23 cellular contexts compared by ENCODE assay signal in genomic region chr22:43291381-43291780, GRCh38. TPM values are rescaled to one million over a fixed set of nuclear protein-coding genes. Genes with fewer than 3 reads are reported as not detected.
"Had no signal": no experiment of that assay in that cellular context is flagged by ENCODE, and none has a peak within 500 bp of the region (broad histone marks: within the 10 kb centered on the region; RNA-seq: fewer than 3 reads in every experiment).

No MANE protein-coding gene starts in this region.

- H3K9me3 ChIP-seq: heart left ventricle, left ventricle myocardium inferior, pancreas, right atrium auricular region, stomach, testis, thyroid gland, transverse colon, upper lobe of left lung, vagina had no signal

- H3K27ac ChIP-seq: heart left ventricle, left ventricle myocardium inferior, neural progenitor cell, pancreas, right atrium auricular region, skin epidermis, thyroid gland, vagina had no signal

- H3K9me3 Mint-ChIP-seq: immature natural killer cell; naive thymus-derived CD8-positive, alpha-beta T cell; nephron progenitor cell; neural progenitor cell; stimulated activated effector memory CD8-positive, alpha-beta T cell treated with anti-CD3 and anti-CD28 coated beads, Interleukin-12 subunit alpha, Interleukin-12 subunit beta, amount 100 ng/mL, for 72 hours had no signal

- H3K27ac Mint-ChIP-seq: naive thymus-derived CD8-positive, alpha-beta T cell; nephron progenitor cell; stimulated activated effector memory CD8-positive, alpha-beta T cell treated with anti-CD3 and anti-CD28 coated beads, Interleukin-12 subunit alpha, Interleukin-12 subunit beta, amount 100 ng/mL, for 72 hours had no signal

- H3K4me3 ChIP-seq: heart left ventricle, left ventricle myocardium inferior, lung, neural progenitor cell, pancreas, right atrium auricular region, skin epidermis, stomach, testis, thyroid gland, transverse colon, upper lobe of left lung, vagina had no signal

- DNase-seq: glutamatergic neuron; heart left ventricle; immature natural killer cell; kidney; left ventricle myocardium inferior; naive thymus-derived CD8-positive, alpha-beta T cell; nephron progenitor cell; pancreas; stimulated activated CD4-positive, alpha-beta T cell treated with anti-CD3 and anti-CD28 coated beads, Interleukin-4, amount 100 ng/mL, for 24 hours; stimulated activated naive CD4-positive, alpha-beta T cell; stomach; testis; transverse colon had no signal

- H3K36me3 ChIP-seq: heart left ventricle, left ventricle myocardium inferior, neural progenitor cell, pancreas, right atrium auricular region, stomach, thyroid gland, transverse colon, upper lobe of left lung, vagina had no signal

- ATAC-seq: heart left ventricle; naive thymus-derived CD8-positive, alpha-beta T cell; pancreas; sciatic nerve; stimulated activated effector memory CD8-positive, alpha-beta T cell treated with anti-CD3 and anti-CD28 coated beads, Interleukin-12 subunit alpha, Interleukin-12 subunit beta, amount 100 ng/mL, for 72 hours had no signal

- H3K4me1 ChIP-seq: pancreas had no signal

- H3K36me3 Mint-ChIP-seq: immature natural killer cell; naive thymus-derived CD8-positive, alpha-beta T cell had no signal

- H3K27me3 ChIP-seq: heart left ventricle, neural progenitor cell, pancreas, right atrium auricular region, stomach, testis, thyroid gland, transverse colon, upper lobe of left lung, vagina had no signal

- H3K4me3 Mint-ChIP-seq: immature natural killer cell; naive thymus-derived CD8-positive, alpha-beta T cell; nephron progenitor cell; neural progenitor cell; stimulated activated effector memory CD8-positive, alpha-beta T cell treated with anti-CD3 and anti-CD28 coated beads, Interleukin-12 subunit alpha, Interleukin-12 subunit beta, amount 100 ng/mL, for 72 hours had no signal

RNA-seq across cellular contexts. Expression of gene SCUBE1, which starts 51.8 kb away (rescaled TPM):
- total RNA-seq: naive thymus-derived CD8-positive, alpha-beta T cell; pulmonary artery endothelial cell had no signal
